In the genomic region with DNA sequence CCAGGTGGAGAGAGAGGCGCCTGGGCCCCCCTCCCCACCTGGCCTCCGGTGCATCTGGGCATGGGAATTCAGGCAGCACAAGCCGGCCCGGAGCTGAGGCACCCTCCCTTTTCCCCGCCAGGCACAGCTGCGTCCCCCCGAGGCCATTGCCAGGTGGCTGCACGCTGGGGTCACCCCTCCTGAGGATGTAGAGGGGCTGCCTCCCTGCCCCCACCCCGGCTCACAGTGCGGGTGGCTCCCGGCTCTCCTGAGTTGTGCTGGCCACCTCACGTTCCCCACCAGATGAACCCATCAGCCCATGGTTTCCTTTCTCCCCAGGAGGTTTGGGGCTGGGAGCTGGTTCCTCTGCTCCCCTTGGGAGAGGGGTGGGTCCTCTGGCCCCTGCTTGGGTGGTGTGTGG, we compare ENCODE assay signal across 24 cellular contexts. TPM values are rescaled to one million over a fixed set of nuclear protein-coding genes. Genes with fewer than 3 reads are reported as not detected.
"Had no signal": no experiment of that assay in that cellular context is flagged by ENCODE, and none has a peak within 500 bp of the region (broad histone marks: within the 10 kb centered on the region; RNA-seq: fewer than 3 reads in every experiment).

No MANE protein-coding gene starts in this region.

- H3K27ac ChIP-seq: HL-60, KMS-11 had no signal

- H3K4me1 Mint-ChIP-seq: IgD-negative memory B cell had no signal

- H3K27me3 Mint-ChIP-seq: IgD-negative memory B cell had no signal

- ATAC-seq: K562 had no signal

- H3K4me3 Mint-ChIP-seq: IgD-negative memory B cell had no signal

- H3K4me2 ChIP-seq: KMS-11, SK-N-SH had no signal

- H3K4me3 ChIP-seq: K562 had no signal

- H3K9me3 ChIP-seq: SK-N-SH had no signal

- H3K36me3 Mint-ChIP-seq: IgD-negative memory B cell had no signal

- H3K9me3 Mint-ChIP-seq: IgD-negative memory B cell had no signal

- DNase-seq: Kasumi-1, MM.1S, NCI-H1092 treated with DMSO at 0.1 percent for 48 hours, NCI-H1436, NCI-H187, NCI-H2029, NCI-H2081 treated with DMSO at 0.1 percent for 48 hours, NCI-H2171, NCI-H226, NCI-H446, NCI-H510A, NCI-H524 treated with DMSO at 0.1 percent for 48 hours, NCI-H69, NCI-H774, RPMI8226, SHP77, SK-N-SH, SW 1271 had no signal

- H3K27ac Mint-ChIP-seq: IgD-negative memory B cell had no signal

- H3K9ac ChIP-seq: KMS-11, SK-N-SH had no signal

RNA-seq across cellular contexts. Expression of a gene that starts 12.6 kb away (rescaled TPM):
- polyA plus RNA-seq: IgD-negative memory B cell, SK-N-SH had no signal

RNA-seq across cellular contexts. Expression of a gene that starts 59.6 kb away (rescaled TPM):
- total RNA-seq: K562, M059J, SK-MEL-5 had no signal
- polyA plus RNA-seq: IgD-negative memory B cell, K562, SK-N-SH had no signal
